In the genomic region with DNA sequence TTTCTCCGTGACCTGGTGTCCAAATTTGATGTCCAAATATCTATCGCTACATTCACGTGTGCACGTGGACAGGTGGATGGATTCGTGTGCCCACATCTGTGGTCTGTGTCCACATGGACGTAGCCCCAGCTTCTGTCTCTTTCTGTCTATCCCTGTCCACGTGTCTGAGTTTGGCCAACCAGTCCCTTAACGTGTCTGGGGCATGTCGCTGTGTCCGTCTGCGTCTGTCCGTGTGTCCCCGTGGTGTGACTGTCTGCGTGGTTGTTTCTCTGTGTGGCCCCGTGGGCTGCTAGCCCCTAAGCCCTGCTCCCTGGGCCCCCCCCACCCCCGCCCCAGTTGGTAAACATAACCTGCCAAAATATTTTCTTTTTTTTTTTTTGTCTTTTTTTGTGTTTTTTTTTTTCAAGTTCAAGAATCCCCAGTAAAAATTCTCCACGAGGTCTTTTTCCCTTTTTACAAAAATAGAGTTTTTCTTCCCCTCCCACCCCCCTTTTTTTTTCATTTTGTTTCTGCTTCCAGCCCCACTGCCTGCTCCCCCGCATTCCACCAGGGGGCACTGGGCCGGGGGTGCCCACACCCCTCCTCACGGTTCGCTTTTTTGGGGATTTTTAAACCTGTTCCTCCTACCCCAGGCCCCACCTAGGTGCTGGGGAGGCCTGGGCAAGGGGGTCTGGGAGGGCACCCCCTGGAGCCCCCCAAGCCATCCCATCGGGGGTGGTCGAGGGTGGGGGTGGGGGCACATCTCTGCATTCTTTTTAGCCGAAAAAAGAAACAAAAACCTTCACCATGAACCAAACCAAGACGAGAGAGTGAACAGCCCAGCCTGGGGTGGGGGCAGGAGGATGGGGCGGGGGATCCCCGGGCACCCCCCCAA, we compare ENCODE assay signal across 1 cellular context.
TF ChIP-seq lines count a peak whose summit lies in the region.

No MANE protein-coding gene starts in this region.

TF ChIP-seq in H1, 55 proteins besides CTCF, POLR2A, EP300 and RAD21:
- TF ChIP-seq TEAD4 (IDR thresholded peaks at IDR 0.05; ENCODE audit: low read depth, low read length) = peak; percentile 74; the same call in 1 of the 2 replicates
- no peak for TF ChIP-seq CBX8 (IDR thresholded peaks at IDR 0.05; ENCODE audit: borderline replicate concordance, low read depth, low read length)
- TF ChIP-seq YY1 (IDR thresholded peaks at IDR 0.05; ENCODE audit: low read depth, low read length) = no peak
- TF ChIP-seq, protein P1, sequence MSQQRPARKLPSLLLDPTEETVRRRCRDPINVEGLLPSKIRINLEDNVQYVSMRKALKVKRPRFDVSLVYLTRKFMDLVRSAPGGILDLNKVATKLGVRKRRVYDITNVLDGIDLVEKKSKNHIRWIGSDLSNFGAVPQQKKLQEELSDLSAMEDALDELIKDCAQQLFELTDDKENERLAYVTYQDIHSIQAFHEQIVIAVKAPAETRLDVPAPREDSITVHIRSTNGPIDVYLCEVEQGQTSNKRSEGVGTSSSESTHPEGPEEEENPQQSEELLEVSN (IDR thresholded peaks at IDR 0.05) = no peak
- no peak for TF ChIP-seq SP1 (IDR thresholded peaks at IDR 0.05; ENCODE audit: low read depth, low read length)
- no peak for TF ChIP-seq HDAC2 (IDR thresholded peaks at IDR 0.05; ENCODE audit: borderline replicate concordance in 1 of 2, low read depth in 2 of 2, low read length in 2 of 2)
